In genomic region chr1:9451086-9451485, GRCh38 we compare ENCODE assay signal across 1 cellular context.
TF ChIP-seq lines count a peak whose summit lies in the region.

No MANE protein-coding gene starts in this region.

TF ChIP-seq in HepG2, 621 proteins besides CTCF, POLR2A, EP300 and RAD21:
- no peak for TF ChIP-seq PTBP1 (IDR thresholded peaks at IDR 0.05; ENCODE audit: low read depth, low read length, poor library complexity, severe bottlenecking)
- TF ChIP-seq ZBTB7B (CRISPR knock-in tag; IDR thresholded peaks at IDR 0.05) = no peak
TF ChIP-seq in HepG2: peak in this region for 0.
